15 cellular contexts compared by ENCODE assay signal in the genomic region with DNA sequence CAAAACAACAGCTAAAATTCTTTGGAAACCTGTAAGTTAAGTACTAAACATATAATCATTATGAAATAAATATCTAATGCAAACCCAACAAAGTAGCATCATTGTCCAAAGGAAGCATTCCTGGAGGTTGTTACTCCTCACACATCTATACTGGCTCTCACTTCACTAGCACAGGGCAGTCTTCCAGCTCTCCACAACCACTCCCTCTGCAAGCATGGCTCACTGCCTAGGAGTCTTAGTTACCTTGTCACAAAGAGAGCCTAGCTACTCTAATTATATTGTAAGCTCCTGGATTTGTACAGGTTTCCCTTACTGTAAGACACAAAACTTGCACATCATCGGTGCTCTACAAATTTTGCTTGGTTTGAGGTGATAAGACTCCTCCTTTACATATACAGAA.
A peak's percentile ranks its signal among the peaks of the same experiment; 100 is the strongest.
DNase-seq lines count a peak whose midpoint lies in the region; ATAC-seq and TF ChIP-seq lines count a peak whose summit lies in the region.
"Had no signal": no experiment of that assay in that cellular context is flagged by ENCODE, and none has a peak within 500 bp of the region (broad histone marks: within the 10 kb centered on the region; RNA-seq: fewer than 3 reads in every experiment).

No MANE protein-coding gene starts in this region.

- no peak overlapping the region for H3K4me3 ChIP-seq in left ventricle myocardium inferior
- H3K4me3 ChIP-seq in mammary epithelial cell (replicated peaks in 1 of 3; ENCODE audit: insufficient read depth in 1 of 3, low read depth in 2 of 3, low read length in 3 of 3): no peak overlapping the region
- H3K4me3 ChIP-seq in transverse colon: no peak overlapping the region
- H3K4me3 ChIP-seq: uterus had no signal

- H3K79me2 ChIP-seq in mammary epithelial cell (ENCODE audit: insufficient read depth, low read length): peaks cover 47% of the 10 kb centered on the region

- no peak for TF ChIP-seq POLR2A in transverse colon (IDR thresholded peaks at IDR 0.05)

- 45% methylated on average over 1 of the region's 1 CpG for WGBS in mammary epithelial cell (ENCODE audit: low coverage, missing lambda C conversion rate)
- 62% methylated on average over 1 of the region's 1 CpG; no CpG with 5 or more reads in 1 of the 2 donors for WGBS in transverse colon (ENCODE audit: low coverage in 1 of 2), 2 donors

- DNase-seq in Right ventricle myocardium superior (no peak), left ventricle myocardium inferior (no peak), mammary epithelial cell (no peak), iris pigment epithelial cell (ENCODE audit: low read depth) (peak; percentile 38), transverse colon (peak; percentile 11), T-helper 2 cell (no peak)
- DNase-seq in activated effector memory CD4-positive, alpha-beta T cell treated with Interleukin-2 at 50 U/mL for 16 hours: no peak
- DNase-seq: activated CD4-positive, alpha-beta memory T cell treated with anti-CD3 and anti-CD28 coated beads, Interleukin-2, amount 10 ng/mL, durations not matched to agents 7 days and 5 days; effector memory CD4-positive, alpha-beta T cell; islet precursor cell; MV-4-11; NCI-H2107 had no signal

- TF ChIP-seq CTCF in left ventricle myocardium inferior (IDR thresholded peaks at IDR 0.05; ENCODE audit: borderline replicate concordance): no peak
- no peak for TF ChIP-seq CTCF in mammary epithelial cell (conservative IDR thresholded peaks at IDR 0.05 in 1 of 2, IDR thresholded peaks at IDR 0.05 in 1 of 2; ENCODE audit: extremely low read depth in 1 of 2, insufficient read depth in 1 of 2, low read depth in 1 of 2, low read length in 2 of 2)
- TF ChIP-seq CTCF in transverse colon (IDR thresholded peaks at IDR 0.05): no peak

- H3K27me3 ChIP-seq in left ventricle myocardium inferior (ENCODE audit: low read depth): no peaks in the 10 kb centered on the region
- no peaks in the 10 kb centered on the region for H3K27me3 ChIP-seq in mammary epithelial cell (ENCODE audit: insufficient read depth, low read length)
- no peaks in the 10 kb centered on the region for H3K27me3 ChIP-seq in transverse colon
- H3K27me3 ChIP-seq: uterus had no signal

- ATAC-seq in Right ventricle myocardium superior (ENCODE audit: poor library complexity) (peak; percentile 58), GM21367 (IDR thresholded peaks at IDR 0.05; ENCODE audit: unreplicated experiment) (no peak)
- ATAC-seq: stimulated activated memory B cell treated with anti-CD40 and anti-IgM and Interleukin-4, amounts not matched to agents 10 μg/mL and 1 μg/mL and 100 μg/mL, for 72 hours had no signal

- no TSS peak for BruUV-seq in mammary epithelial cell (replicated peaks; lab: Mats Ljungman, UMichigan)

- in situ Hi-C loops in mammary epithelial cell (cut with MboI; ENCODE audit: low sequenced_read_pairs in 2 of 2): no loop called here
- in situ Hi-C loops in transverse colon (cut with MboI; ENCODE audit: low pct_ligation_motif_present in 1 of 4, low pct_unique_long_range_greater_than_20kb in 1 of 4, low sequenced_read_pairs in 3 of 4): no loop called here

- TF ChIP-seq EP300 in transverse colon (IDR thresholded peaks at IDR 0.05; ENCODE audit: low read depth): no peak

- intact Hi-C loops in Right ventricle myocardium superior (cut with DNase I) (no loop called here), left ventricle myocardium inferior (cut with micrococcal nuclease) (no loop called here), mammary epithelial cell (cut with micrococcal nuclease) (loop anchor here (5.0 kb wide), 1 partner anchor 75 kb away; a partner anchor contains a TSS), transverse colon (cut with DNase I; ENCODE audit: low total_unique reads) (no loop called here)

- dilution Hi-C loops in mammary epithelial cell (cut with HindIII; ENCODE audit: low sequenced_read_pairs): no loop called here

- CTCF ChIA-PET in mammary epithelial cell (lab: Charles Lee; ENCODE audit: low non-redundant PET): no interaction called here

- H3K4me2 ChIP-seq in mammary epithelial cell (ENCODE audit: insufficient read depth, low read depth, low read length): peak overlapping the region; percentile 20

- H3K4me1 ChIP-seq in left ventricle myocardium inferior (no peaks in the 10 kb centered on the region), mammary epithelial cell (ENCODE audit: insufficient read depth, low read length) (peaks cover 13% of the 10 kb centered on the region), transverse colon (no peaks in the 10 kb centered on the region)
- H3K4me1 ChIP-seq: uterus had no signal

- no peak overlapping the region for H3K27ac ChIP-seq in left ventricle myocardium inferior (replicated peaks)
- peak overlapping the region; percentile 84 for H3K27ac ChIP-seq in mammary epithelial cell (ENCODE audit: insufficient read depth, low read depth, low read length)
- no peak overlapping the region for H3K27ac ChIP-seq in transverse colon
- H3K27ac ChIP-seq: uterus had no signal

- no peaks in the 10 kb centered on the region for H4K20me1 ChIP-seq in mammary epithelial cell (ENCODE audit: insufficient read depth, low read length)

- H3K9ac ChIP-seq in mammary epithelial cell (ENCODE audit: insufficient read depth, low read length): no peak overlapping the region

- H2AFZ ChIP-seq in mammary epithelial cell (ENCODE audit: low read depth, low read length): no peak overlapping the region

- no peaks in the 10 kb centered on the region for H3K36me3 ChIP-seq in left ventricle myocardium inferior
- H3K36me3 ChIP-seq in mammary epithelial cell (ENCODE audit: insufficient read depth, low read length): no peaks in the 10 kb centered on the region
- no peaks in the 10 kb centered on the region for H3K36me3 ChIP-seq in transverse colon
- H3K36me3 ChIP-seq: uterus had no signal

- H3K9me3 ChIP-seq in left ventricle myocardium inferior (replicated peaks) (no peaks in the 10 kb centered on the region), mammary epithelial cell (replicated peaks; ENCODE audit: insufficient read depth, low read length) (no peaks in the 10 kb centered on the region), transverse colon (no peaks in the 10 kb centered on the region)
- H3K9me3 ChIP-seq: uterus had no signal

Comparison
In these comparisons a context has a peak if more than half of its experiments do, and no peak if none do; other contexts are left out.
1. DNase-seq: peak in iris pigment epithelial cell (single experiment) and transverse colon (single experiment); none in Right ventricle myocardium superior (single experiment), left ventricle myocardium inferior (single experiment), mammary epithelial cell (single experiment), activated effector memory CD4-positive, alpha-beta T cell treated with Interleukin-2 at 50 U/mL for 16 hours (single experiment) and T-helper 2 cell (0 of 5).